Comparison of ENCODE assay signal across 11 cellular contexts in the genomic region with DNA sequence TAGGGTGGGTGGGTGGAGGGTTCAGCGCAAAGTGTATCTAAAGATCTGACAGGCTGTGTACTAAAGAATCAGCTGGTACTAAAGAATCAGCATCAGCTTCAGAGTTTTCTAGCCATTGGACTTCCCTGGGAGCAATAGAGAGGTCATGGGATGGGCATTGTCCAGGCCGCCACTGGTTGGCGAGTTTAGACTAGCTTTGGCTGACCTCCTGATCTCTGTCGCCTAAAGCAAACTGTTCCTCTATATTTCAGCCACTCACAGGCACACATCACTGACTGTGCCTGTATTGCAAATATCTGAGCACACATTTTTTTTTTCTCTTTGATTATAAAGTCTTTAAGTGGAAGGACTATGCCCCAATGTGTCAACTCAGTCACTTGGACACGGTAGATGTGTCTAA.
"Had no signal": no experiment of that assay in that cellular context is flagged by ENCODE, and none has a peak within 500 bp of the region (broad histone marks: within the 10 kb centered on the region; RNA-seq: fewer than 3 reads in every experiment).

No MANE protein-coding gene starts in this region.

- H3K9me3 ChIP-seq: HAP-1 had no signal

- H3K9ac ChIP-seq: GM23248 had no signal

- FAIRE-seq: H1, H54 had no signal

- DNase-seq: GM23248, GOT3, H7, H9, HCEC 1CT, HFFc6 had no signal

- H3K4me3 ChIP-seq: GM23248, GM23338, HAP-1 had no signal

- H3K36me3 ChIP-seq: HAP-1 had no signal

- ATAC-seq: GM23338, HCT116 had no signal

- H3K4me2 ChIP-seq: GM23338 had no signal

- H3K4me1 ChIP-seq: HAP-1 had no signal

- H2AFZ ChIP-seq: GM23248, GM23338 had no signal

- H3K27ac ChIP-seq: GM23248 had no signal
